Comparison of ENCODE assay signal across 9 cellular contexts in genomic region chr16:75105306-75106061, GRCh38. TPM values are rescaled to one million over a fixed set of nuclear protein-coding genes. Genes with fewer than 3 reads are reported as not detected.
DNase-seq lines count a peak whose midpoint lies in the region; ATAC-seq lines count a peak whose summit lies in the region.
"Had no signal": no experiment of that assay in that cellular context is flagged by ENCODE, and none has a peak within 500 bp of the region (broad histone marks: within the 10 kb centered on the region; RNA-seq: fewer than 3 reads in every experiment).

No MANE protein-coding gene starts in this region.

- DNase-seq in C1 segment of cervical spinal cord (lab: John Stamatoyannopoulos, UW) (peak in 11 of 14 donors; percentile 19 to 66 (median 51)), RPMI7951 (ENCODE audit: low read depth) (peak; percentile 80), fibroblast of gingiva (ENCODE audit: low read depth) (peak; percentile 66), nucleus accumbens (lab: John Stamatoyannopoulos, UW) (peak in 39 of 56 donors; percentile 15 to 75 (median 47)), H4 (ENCODE audit: low spot score) (no peak)
- DNase-seq: activated T-cell treated with anti-CD3 and anti-CD28 coated beads, Interleukin-2, amount 50 U/mL, for 4 hours had no signal

- ATAC-seq in GM21360 (IDR thresholded peaks at IDR 0.05; ENCODE audit: unreplicated experiment) (no peak), HG03571 (IDR thresholded peaks at IDR 0.05; ENCODE audit: unreplicated experiment) (no peak), GM21447 (IDR thresholded peaks at IDR 0.05; ENCODE audit: unreplicated experiment) (no peak)
- ATAC-seq: activated T-cell treated with anti-CD3 and anti-CD28 coated beads, Interleukin-2, amount 50 U/mL, for 4 hours had no signal

RNA-seq across cellular contexts. Expression of gene LDHD, which starts 11.1 kb away (rescaled TPM):
- 0.68 and 0.96 TPM in 2 replicates for total RNA-seq in RPMI7951 (2014; rRNA removed; shearing (Covaris generic))
- total RNA-seq in H4 (2014; rRNA removed; shearing (Covaris generic)), result 0.10 and 2.4 TPM in 2 replicates

RNA-seq across cellular contexts. Expression of gene ZFP1, which starts 42.8 kb away (rescaled TPM):
- 17.2 and 21.3 TPM in 2 replicates for total RNA-seq in RPMI7951 (2014; rRNA removed; shearing (Covaris generic))
- 8.4 and 10.0 TPM in 2 replicates for total RNA-seq in H4 (2014; rRNA removed; shearing (Covaris generic))
